ENCODE assay signal across 2 cellular contexts in the genomic region with DNA sequence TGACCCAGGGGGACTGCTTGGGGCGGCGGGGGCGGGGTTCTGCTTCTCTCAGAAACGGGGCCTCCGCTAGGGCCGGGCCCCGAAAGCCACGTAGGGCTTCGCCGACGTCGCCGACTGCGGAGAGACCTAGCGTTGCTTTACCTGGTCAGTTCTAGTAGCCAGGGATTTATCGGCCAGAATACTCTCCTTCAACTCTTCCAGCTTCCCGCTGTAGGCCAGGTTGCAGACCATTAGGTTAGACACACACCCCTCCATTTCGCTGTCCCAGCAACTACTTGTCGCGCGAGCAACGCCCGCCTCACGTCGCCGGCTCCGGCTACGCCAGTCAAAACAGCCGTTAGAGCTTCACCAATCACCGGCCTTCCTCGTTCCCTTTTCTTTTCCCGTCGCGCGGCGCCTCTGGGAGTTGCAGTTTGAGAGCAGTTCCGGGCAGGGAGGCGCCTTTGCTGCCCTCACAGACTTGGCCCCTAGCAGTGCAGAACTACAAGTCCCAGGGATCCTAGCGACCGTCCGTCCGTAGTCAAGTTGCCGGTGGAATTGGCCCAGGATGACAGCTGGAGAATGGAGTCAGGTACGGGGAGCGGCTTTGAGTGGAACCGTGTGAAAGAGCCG.
A peak's percentile ranks its signal among the peaks of the same experiment; 100 is the strongest.
TF ChIP-seq lines count a peak whose summit lies in the region.

A gene with protein sequence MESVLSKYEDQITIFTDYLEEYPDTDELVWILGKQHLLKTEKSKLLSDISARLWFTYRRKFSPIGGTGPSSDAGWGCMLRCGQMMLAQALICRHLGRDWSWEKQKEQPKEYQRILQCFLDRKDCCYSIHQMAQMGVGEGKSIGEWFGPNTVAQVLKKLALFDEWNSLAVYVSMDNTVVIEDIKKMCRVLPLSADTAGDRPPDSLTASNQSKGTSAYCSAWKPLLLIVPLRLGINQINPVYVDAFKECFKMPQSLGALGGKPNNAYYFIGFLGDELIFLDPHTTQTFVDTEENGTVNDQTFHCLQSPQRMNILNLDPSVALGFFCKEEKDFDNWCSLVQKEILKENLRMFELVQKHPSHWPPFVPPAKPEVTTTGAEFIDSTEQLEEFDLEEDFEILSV (plus strand): TSS at position 513 of the 612 bp plus-strand sequence. CDS start 49 bp downstream, at position 562.
A gene with protein sequence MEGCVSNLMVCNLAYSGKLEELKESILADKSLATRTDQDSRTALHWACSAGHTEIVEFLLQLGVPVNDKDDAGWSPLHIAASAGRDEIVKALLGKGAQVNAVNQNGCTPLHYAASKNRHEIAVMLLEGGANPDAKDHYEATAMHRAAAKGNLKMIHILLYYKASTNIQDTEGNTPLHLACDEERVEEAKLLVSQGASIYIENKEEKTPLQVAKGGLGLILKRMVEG (minus strand): TSS at position 277 of the 612 bp plus-strand sequence. CDS start 22 bp downstream, at position 255.

TF ChIP-seq in A549, 52 proteins besides CTCF, POLR2A, EP300 and RAD21:
- TF ChIP-seq, protein P1, sequence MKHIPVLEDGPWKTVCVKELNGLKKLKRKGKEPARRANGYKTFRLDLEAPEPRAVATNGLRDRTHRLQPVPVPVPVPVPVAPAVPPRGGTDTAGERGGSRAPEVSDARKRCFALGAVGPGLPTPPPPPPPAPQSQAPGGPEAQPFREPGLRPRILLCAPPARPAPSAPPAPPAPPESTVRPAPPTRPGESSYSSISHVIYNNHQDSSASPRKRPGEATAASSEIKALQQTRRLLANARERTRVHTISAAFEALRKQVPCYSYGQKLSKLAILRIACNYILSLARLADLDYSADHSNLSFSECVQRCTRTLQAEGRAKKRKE (CRISPR knock-in tag; IDR thresholded peaks at IDR 0.05; ENCODE audit: low read depth): no peak
- TF ChIP-seq SMC3 (IDR thresholded peaks at IDR 0.05) (no peak), TFCP2L1 (CRISPR knock-in tag; IDR thresholded peaks at IDR 0.05) (no peak), MAFK (IDR thresholded peaks at IDR 0.05; ENCODE audit: partially characterized antibody) (peak; percentile 70), KDM5A (IDR thresholded peaks at IDR 0.05) (peak; percentile 74; the same call in 1 of the 2 replicates), JUN (IDR thresholded peaks at IDR 0.05) (peak; percentile 45 to 69; a peak in 2 of 5 replicates), PHF8 (IDR thresholded peaks at IDR 0.05; ENCODE audit: borderline replicate concordance, low read depth) (peak; percentile 80)
- TF ChIP-seq, protein P2, sequence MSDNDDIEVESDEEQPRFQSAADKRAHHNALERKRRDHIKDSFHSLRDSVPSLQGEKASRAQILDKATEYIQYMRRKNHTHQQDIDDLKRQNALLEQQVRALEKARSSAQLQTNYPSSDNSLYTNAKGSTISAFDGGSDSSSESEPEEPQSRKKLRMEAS (IDR thresholded peaks at IDR 0.05): peak; percentile 16
- TF ChIP-seq, protein P3, sequence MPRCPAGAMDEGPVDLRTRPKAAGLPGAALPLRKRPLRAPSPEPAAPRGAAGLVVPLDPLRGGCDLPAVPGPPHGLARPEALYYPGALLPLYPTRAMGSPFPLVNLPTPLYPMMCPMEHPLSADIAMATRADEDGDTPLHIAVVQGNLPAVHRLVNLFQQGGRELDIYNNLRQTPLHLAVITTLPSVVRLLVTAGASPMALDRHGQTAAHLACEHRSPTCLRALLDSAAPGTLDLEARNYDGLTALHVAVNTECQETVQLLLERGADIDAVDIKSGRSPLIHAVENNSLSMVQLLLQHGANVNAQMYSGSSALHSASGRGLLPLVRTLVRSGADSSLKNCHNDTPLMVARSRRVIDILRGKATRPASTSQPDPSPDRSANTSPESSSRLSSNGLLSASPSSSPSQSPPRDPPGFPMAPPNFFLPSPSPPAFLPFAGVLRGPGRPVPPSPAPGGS (IDR thresholded peaks at IDR 0.05): peak; percentile 61; the same call in 1 of the 3 replicates

TF ChIP-seq in K562, 482 proteins besides CTCF, POLR2A, EP300 and RAD21 (continues in another document):
- TF ChIP-seq ZNF217 (CRISPR knock-in tag; IDR thresholded peaks at IDR 0.05) (no peak), SAP30 (IDR thresholded peaks at IDR 0.05; ENCODE audit: borderline replicate concordance, insufficient read depth, low read depth, low read length, poor library complexity, severe bottlenecking) (peak; percentile 67), POLR2B (IDR thresholded peaks at IDR 0.05; ENCODE audit: low read depth, partially characterized antibody) (peak; percentile 58), ZNF766 (CRISPR knock-in tag; conservative IDR thresholded peaks at IDR 0.05) (0 out of 2 replicates have a peak, but pooled peaks have one; percentile 20), LARP7 (IDR thresholded peaks at IDR 0.05) (no peak), CCAR2 (IDR thresholded peaks at IDR 0.05; ENCODE audit: low read depth, low read length) (no peak), ZBED1 (IDR thresholded peaks at IDR 0.05) (peak; percentile 62; the same call in 1 of the 2 replicates), ELF4 (CRISPR knock-in tag; IDR thresholded peaks at IDR 0.05) (no peak), KDM5B (IDR thresholded peaks at IDR 0.05; ENCODE audit: insufficient replicate concordance, low read depth, low read length) (no peak), SRSF1 (IDR thresholded peaks at IDR 0.05; ENCODE audit: low read depth, low read length) (no peak)
- TF ChIP-seq, protein P4, sequence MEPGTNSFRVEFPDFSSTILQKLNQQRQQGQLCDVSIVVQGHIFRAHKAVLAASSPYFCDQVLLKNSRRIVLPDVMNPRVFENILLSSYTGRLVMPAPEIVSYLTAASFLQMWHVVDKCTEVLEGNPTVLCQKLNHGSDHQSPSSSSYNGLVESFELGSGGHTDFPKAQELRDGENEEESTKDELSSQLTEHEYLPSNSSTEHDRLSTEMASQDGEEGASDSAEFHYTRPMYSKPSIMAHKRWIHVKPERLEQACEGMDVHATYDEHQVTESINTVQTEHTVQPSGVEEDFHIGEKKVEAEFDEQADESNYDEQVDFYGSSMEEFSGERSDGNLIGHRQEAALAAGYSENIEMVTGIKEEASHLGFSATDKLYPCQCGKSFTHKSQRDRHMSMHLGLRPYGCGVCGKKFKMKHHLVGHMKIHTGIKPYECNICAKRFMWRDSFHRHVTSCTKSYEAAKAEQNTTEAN (CRISPR knock-in tag; IDR thresholded peaks at IDR 0.05): no peak
- TF ChIP-seq, protein P5, sequence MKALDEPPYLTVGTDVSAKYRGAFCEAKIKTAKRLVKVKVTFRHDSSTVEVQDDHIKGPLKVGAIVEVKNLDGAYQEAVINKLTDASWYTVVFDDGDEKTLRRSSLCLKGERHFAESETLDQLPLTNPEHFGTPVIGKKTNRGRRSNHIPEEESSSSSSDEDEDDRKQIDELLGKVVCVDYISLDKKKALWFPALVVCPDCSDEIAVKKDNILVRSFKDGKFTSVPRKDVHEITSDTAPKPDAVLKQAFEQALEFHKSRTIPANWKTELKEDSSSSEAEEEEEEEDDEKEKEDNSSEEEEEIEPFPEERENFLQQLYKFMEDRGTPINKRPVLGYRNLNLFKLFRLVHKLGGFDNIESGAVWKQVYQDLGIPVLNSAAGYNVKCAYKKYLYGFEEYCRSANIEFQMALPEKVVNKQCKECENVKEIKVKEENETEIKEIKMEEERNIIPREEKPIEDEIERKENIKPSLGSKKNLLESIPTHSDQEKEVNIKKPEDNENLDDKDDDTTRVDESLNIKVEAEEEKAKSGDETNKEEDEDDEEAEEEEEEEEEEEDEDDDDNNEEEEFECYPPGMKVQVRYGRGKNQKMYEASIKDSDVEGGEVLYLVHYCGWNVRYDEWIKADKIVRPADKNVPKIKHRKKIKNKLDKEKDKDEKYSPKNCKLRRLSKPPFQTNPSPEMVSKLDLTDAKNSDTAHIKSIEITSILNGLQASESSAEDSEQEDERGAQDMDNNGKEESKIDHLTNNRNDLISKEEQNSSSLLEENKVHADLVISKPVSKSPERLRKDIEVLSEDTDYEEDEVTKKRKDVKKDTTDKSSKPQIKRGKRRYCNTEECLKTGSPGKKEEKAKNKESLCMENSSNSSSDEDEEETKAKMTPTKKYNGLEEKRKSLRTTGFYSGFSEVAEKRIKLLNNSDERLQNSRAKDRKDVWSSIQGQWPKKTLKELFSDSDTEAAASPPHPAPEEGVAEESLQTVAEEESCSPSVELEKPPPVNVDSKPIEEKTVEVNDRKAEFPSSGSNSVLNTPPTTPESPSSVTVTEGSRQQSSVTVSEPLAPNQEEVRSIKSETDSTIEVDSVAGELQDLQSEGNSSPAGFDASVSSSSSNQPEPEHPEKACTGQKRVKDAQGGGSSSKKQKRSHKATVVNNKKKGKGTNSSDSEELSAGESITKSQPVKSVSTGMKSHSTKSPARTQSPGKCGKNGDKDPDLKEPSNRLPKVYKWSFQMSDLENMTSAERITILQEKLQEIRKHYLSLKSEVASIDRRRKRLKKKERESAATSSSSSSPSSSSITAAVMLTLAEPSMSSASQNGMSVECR (CRISPR knock-in tag; IDR thresholded peaks at IDR 0.05): peak; percentile 28; the same call in 1 of the 2 replicates
- TF ChIP-seq, protein P6, sequence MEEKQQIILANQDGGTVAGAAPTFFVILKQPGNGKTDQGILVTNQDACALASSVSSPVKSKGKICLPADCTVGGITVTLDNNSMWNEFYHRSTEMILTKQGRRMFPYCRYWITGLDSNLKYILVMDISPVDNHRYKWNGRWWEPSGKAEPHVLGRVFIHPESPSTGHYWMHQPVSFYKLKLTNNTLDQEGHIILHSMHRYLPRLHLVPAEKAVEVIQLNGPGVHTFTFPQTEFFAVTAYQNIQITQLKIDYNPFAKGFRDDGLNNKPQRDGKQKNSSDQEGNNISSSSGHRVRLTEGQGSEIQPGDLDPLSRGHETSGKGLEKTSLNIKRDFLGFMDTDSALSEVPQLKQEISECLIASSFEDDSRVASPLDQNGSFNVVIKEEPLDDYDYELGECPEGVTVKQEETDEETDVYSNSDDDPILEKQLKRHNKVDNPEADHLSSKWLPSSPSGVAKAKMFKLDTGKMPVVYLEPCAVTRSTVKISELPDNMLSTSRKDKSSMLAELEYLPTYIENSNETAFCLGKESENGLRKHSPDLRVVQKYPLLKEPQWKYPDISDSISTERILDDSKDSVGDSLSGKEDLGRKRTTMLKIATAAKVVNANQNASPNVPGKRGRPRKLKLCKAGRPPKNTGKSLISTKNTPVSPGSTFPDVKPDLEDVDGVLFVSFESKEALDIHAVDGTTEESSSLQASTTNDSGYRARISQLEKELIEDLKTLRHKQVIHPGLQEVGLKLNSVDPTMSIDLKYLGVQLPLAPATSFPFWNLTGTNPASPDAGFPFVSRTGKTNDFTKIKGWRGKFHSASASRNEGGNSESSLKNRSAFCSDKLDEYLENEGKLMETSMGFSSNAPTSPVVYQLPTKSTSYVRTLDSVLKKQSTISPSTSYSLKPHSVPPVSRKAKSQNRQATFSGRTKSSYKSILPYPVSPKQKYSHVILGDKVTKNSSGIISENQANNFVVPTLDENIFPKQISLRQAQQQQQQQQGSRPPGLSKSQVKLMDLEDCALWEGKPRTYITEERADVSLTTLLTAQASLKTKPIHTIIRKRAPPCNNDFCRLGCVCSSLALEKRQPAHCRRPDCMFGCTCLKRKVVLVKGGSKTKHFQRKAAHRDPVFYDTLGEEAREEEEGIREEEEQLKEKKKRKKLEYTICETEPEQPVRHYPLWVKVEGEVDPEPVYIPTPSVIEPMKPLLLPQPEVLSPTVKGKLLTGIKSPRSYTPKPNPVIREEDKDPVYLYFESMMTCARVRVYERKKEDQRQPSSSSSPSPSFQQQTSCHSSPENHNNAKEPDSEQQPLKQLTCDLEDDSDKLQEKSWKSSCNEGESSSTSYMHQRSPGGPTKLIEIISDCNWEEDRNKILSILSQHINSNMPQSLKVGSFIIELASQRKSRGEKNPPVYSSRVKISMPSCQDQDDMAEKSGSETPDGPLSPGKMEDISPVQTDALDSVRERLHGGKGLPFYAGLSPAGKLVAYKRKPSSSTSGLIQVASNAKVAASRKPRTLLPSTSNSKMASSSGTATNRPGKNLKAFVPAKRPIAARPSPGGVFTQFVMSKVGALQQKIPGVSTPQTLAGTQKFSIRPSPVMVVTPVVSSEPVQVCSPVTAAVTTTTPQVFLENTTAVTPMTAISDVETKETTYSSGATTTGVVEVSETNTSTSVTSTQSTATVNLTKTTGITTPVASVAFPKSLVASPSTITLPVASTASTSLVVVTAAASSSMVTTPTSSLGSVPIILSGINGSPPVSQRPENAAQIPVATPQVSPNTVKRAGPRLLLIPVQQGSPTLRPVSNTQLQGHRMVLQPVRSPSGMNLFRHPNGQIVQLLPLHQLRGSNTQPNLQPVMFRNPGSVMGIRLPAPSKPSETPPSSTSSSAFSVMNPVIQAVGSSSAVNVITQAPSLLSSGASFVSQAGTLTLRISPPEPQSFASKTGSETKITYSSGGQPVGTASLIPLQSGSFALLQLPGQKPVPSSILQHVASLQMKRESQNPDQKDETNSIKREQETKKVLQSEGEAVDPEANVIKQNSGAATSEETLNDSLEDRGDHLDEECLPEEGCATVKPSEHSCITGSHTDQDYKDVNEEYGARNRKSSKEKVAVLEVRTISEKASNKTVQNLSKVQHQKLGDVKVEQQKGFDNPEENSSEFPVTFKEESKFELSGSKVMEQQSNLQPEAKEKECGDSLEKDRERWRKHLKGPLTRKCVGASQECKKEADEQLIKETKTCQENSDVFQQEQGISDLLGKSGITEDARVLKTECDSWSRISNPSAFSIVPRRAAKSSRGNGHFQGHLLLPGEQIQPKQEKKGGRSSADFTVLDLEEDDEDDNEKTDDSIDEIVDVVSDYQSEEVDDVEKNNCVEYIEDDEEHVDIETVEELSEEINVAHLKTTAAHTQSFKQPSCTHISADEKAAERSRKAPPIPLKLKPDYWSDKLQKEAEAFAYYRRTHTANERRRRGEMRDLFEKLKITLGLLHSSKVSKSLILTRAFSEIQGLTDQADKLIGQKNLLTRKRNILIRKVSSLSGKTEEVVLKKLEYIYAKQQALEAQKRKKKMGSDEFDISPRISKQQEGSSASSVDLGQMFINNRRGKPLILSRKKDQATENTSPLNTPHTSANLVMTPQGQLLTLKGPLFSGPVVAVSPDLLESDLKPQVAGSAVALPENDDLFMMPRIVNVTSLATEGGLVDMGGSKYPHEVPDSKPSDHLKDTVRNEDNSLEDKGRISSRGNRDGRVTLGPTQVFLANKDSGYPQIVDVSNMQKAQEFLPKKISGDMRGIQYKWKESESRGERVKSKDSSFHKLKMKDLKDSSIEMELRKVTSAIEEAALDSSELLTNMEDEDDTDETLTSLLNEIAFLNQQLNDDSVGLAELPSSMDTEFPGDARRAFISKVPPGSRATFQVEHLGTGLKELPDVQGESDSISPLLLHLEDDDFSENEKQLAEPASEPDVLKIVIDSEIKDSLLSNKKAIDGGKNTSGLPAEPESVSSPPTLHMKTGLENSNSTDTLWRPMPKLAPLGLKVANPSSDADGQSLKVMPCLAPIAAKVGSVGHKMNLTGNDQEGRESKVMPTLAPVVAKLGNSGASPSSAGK (IDR thresholded peaks at IDR 0.05): no peak
- TF ChIP-seq, protein P7, sequence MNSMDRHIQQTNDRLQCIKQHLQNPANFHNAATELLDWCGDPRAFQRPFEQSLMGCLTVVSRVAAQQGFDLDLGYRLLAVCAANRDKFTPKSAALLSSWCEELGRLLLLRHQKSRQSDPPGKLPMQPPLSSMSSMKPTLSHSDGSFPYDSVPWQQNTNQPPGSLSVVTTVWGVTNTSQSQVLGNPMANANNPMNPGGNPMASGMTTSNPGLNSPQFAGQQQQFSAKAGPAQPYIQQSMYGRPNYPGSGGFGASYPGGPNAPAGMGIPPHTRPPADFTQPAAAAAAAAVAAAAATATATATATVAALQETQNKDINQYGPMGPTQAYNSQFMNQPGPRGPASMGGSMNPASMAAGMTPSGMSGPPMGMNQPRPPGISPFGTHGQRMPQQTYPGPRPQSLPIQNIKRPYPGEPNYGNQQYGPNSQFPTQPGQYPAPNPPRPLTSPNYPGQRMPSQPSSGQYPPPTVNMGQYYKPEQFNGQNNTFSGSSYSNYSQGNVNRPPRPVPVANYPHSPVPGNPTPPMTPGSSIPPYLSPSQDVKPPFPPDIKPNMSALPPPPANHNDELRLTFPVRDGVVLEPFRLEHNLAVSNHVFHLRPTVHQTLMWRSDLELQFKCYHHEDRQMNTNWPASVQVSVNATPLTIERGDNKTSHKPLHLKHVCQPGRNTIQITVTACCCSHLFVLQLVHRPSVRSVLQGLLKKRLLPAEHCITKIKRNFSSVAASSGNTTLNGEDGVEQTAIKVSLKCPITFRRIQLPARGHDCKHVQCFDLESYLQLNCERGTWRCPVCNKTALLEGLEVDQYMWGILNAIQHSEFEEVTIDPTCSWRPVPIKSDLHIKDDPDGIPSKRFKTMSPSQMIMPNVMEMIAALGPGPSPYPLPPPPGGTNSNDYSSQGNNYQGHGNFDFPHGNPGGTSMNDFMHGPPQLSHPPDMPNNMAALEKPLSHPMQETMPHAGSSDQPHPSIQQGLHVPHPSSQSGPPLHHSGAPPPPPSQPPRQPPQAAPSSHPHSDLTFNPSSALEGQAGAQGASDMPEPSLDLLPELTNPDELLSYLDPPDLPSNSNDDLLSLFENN (IDR thresholded peaks at IDR 0.05; ENCODE audit: low read depth in 2 of 2, low read length in 2 of 2): no peak
